Comparison of ENCODE assay signal across 11 cellular contexts in genomic region chr4:83197555-83198235, GRCh38.
A peak's percentile ranks its signal among the peaks of the same experiment; 100 is the strongest.
DNase-seq lines count a peak whose midpoint lies in the region; ATAC-seq and TF ChIP-seq lines count a peak whose summit lies in the region.
"Had no signal": no experiment of that assay in that cellular context is flagged by ENCODE, and none has a peak within 500 bp of the region (broad histone marks: within the 10 kb centered on the region; RNA-seq: fewer than 3 reads in every experiment).

No MANE protein-coding gene starts in this region.

- H3K9me3 ChIP-seq in OCI-LY7 (ENCODE audit: low read length) (no peaks in the 10 kb centered on the region), SJCRH30 (replicated peaks) (no peaks in the 10 kb centered on the region)

- no peaks in the 10 kb centered on the region for H3K9me3 Mint-ChIP-seq in HFFc6

- H2AFZ ChIP-seq in OCI-LY7 (ENCODE audit: low read length) = no peak overlapping the region

- no peak overlapping the region for H3K4me3 Mint-ChIP-seq in HFFc6
- H3K4me3 Mint-ChIP-seq: CD4-positive, alpha-beta T cell had no signal

- intact Hi-C loops in OCI-LY7 (cut with micrococcal nuclease; ENCODE audit: unreplicated experiment) = no loop called here

- no peaks in the 10 kb centered on the region for H3K36me3 Mint-ChIP-seq in HFFc6 (ENCODE audit: low read depth)

- H3K4me3 ChIP-seq in OCI-LY7 (ENCODE audit: low read depth, low read length, poor library complexity, severe bottlenecking) (no peak overlapping the region), fibroblast of pulmonary artery (replicated peaks; ENCODE audit: low read depth, low read length) (no peak overlapping the region), SJCRH30 (no peak overlapping the region)

- POLR2A ChIA-PET in OCI-LY7 (lab: Charles Lee) = interaction anchor here (0.6 to 0.7 kb wide), 2 partner anchors 24 to 68 kb away, joined by 3 to 4 read pairs; no protein-coding TSS in a partner anchor

- ATAC-seq in GM19395 (IDR thresholded peaks at IDR 0.05; ENCODE audit: unreplicated experiment) (peak; percentile 76), HG03571 (IDR thresholded peaks at IDR 0.05; ENCODE audit: unreplicated experiment) (no peak)

- TF ChIP-seq CTCF in OCI-LY7 (conservative IDR thresholded peaks at IDR 0.05; ENCODE audit: low read length) (no peak), fibroblast of pulmonary artery (IDR thresholded peaks at IDR 0.05; ENCODE audit: low read length, missing control alignments) (no peak), HFFc6 (IDR thresholded peaks at IDR 0.05) (no peak)

- no TSS peak for BruUV-seq in OCI-LY7 (replicated peaks; lab: Mats Ljungman, UMichigan)

- peak; percentile 47 for DNase-seq in OCI-LY7 (ENCODE audit: low spot score)
- DNase-seq in fibroblast of pulmonary artery (ENCODE audit: low read depth) = peak; percentile 56
- peak; percentile 59 for DNase-seq in pons (ENCODE audit: low spot score)
- DNase-seq in HFFc6 = no peak
- no peak for DNase-seq in SJCRH30
- no peak for DNase-seq in DMS 273 (lab: John Stamatoyannopoulos, UW; ENCODE audit: unreplicated experiment)
- DNase-seq: activated T-cell treated with anti-CD3 and anti-CD28 coated beads for 4 hours; CD4-positive, alpha-beta T cell; NCI-H69 had no signal

- H4K20me1 ChIP-seq in OCI-LY7 (ENCODE audit: insufficient read depth, low read length) = no peaks in the 10 kb centered on the region

- H3K9me2 ChIP-seq in OCI-LY7 (ENCODE audit: insufficient read depth, low read length) = no peaks in the 10 kb centered on the region

- H3K36me3 ChIP-seq in OCI-LY7 (ENCODE audit: insufficient read depth, low read length) = no peaks in the 10 kb centered on the region
- no peaks in the 10 kb centered on the region for H3K36me3 ChIP-seq in SJCRH30

- H3K4me1 ChIP-seq in OCI-LY7 (ENCODE audit: insufficient read depth, low read length, poor library complexity, severe bottlenecking) = peaks cover 30% of the 10 kb centered on the region
- H3K4me1 ChIP-seq in SJCRH30 = no peaks in the 10 kb centered on the region

- H3K4me2 ChIP-seq in OCI-LY7 (ENCODE audit: low read length) = peak overlapping the region; percentile 10

- H3K27me3 ChIP-seq in SJCRH30 = no peaks in the 10 kb centered on the region

- H3K27ac ChIP-seq in OCI-LY7 (ENCODE audit: low read depth, low read length, poor library complexity, severe bottlenecking) (no peak overlapping the region), SJCRH30 (no peak overlapping the region)

- H3K4me1 Mint-ChIP-seq in HFFc6 (ENCODE audit: low read depth) = no peaks in the 10 kb centered on the region

- peaks cover 9% of the 10 kb centered on the region for H3K27me3 Mint-ChIP-seq in HFFc6 (ENCODE audit: insufficient read depth)
- H3K27me3 Mint-ChIP-seq: CD4-positive, alpha-beta T cell had no signal

- H3K79me2 ChIP-seq in OCI-LY7 (ENCODE audit: insufficient read depth, low read depth, low read length) = no peaks in the 10 kb centered on the region

- CTCF ChIA-PET in OCI-LY7 (lab: Charles Lee; ENCODE audit: unreplicated experiment) = no interaction called here

- H3K27ac Mint-ChIP-seq in HFFc6 = no peak overlapping the region
- H3K27ac Mint-ChIP-seq: CD4-positive, alpha-beta T cell had no signal

Comparison
In these comparisons a context has a peak if more than half of its experiments do, and no peak if none do; other contexts are left out.
1. DNase-seq: peak in OCI-LY7 (single experiment), fibroblast of pulmonary artery (single experiment) and pons (single experiment); none in HFFc6 (single experiment), SJCRH30 (0 of 2) and DMS 273 (single experiment).